In the genomic region with DNA sequence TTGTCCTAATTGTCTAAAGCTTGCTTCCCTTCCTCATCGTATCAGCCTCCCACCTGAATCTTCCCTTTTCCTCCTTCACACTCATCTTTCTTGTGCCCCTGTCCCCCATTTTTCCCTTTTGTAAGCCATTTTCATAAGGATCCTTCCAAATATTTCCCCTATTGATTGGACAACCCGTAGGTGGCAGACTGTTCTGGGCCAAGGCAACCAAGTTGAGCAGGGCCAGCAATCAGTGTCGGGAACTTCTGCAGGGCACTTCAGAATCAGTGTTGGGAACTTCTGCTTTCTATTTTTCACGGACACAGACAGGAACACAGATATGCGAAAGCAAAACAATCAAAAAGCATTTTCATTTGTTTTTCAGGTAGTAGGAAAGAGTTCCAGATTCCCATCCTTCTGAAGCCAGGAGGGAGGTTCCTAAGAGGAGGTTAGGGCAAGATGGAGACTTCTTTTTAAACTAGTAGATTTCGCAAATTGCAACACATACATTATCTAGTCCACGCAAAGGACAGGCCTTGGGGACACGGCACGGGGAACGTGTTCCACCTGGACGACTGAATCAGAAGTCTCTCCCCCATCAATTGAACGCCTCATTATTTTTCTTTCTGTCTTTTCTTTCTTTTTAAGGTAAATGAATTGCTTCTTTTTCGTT, we compare ENCODE assay signal across 8 cellular contexts. TPM values are rescaled to one million over a fixed set of nuclear protein-coding genes. Genes with fewer than 3 reads are reported as not detected.
DNase-seq lines count a peak whose midpoint lies in the region; ATAC-seq and TF ChIP-seq lines count a peak whose summit lies in the region.

No MANE protein-coding gene starts in this region.

- no peak for ATAC-seq in WTC11
- ATAC-seq in natural killer cell treated with Interleukin-12 subunit alpha and Interleukin-12 subunit beta and Interleukin-15 and Interleukin-18, amount 100 ng/mL, for 72 hours, result no peak
- ATAC-seq in HG03135 (IDR thresholded peaks at IDR 0.05; ENCODE audit: unreplicated experiment), result no peak

- POLR2A ChIA-PET in WTC11 (lab: Charles Lee), result no interaction called here

- no peaks in the 10 kb centered on the region for H3K27me3 Mint-ChIP-seq in WTC11 (ENCODE audit: low read depth)
- H3K27me3 Mint-ChIP-seq in natural killer cell treated with Interleukin-12 subunit alpha and Interleukin-12 subunit beta and Interleukin-15 and Interleukin-18, amount 100 ng/mL, for 72 hours, result peaks cover 10 to 13% of the 10 kb centered on the region in 2 donors

- CTCF ChIA-PET in WTC11 (lab: Charles Lee), result interaction anchor here (0.9 to 1.3 kb wide), 4 partner anchors 76 to 501 kb away, joined by 3 to 4 read pairs (median 4); a partner anchor contains a TSS

- peaks cover 51% of the 10 kb centered on the region for H3K4me1 Mint-ChIP-seq in WTC11
- H3K4me1 Mint-ChIP-seq in natural killer cell treated with Interleukin-12 subunit alpha and Interleukin-12 subunit beta and Interleukin-15 and Interleukin-18, amount 100 ng/mL, for 72 hours (ENCODE audit: low read depth in 2 of 2), result peaks cover 19 to 35% of the 10 kb centered on the region in 2 donors

- peak overlapping the region; percentile 81 for H3K4me3 Mint-ChIP-seq in WTC11
- H3K4me3 Mint-ChIP-seq in natural killer cell treated with Interleukin-12 subunit alpha and Interleukin-12 subunit beta and Interleukin-15 and Interleukin-18, amount 100 ng/mL, for 72 hours, result peak overlapping the region; percentile 94

- no peak for TF ChIP-seq CTCF in WTC11 (IDR thresholded peaks at IDR 0.05)

- DNase-seq in NCI-H524 (lab: John Stamatoyannopoulos, UW) (peak; percentile 19 to 56), NCI-H524 treated with DMSO at 0.1 percent for 48 hours (lab: John Stamatoyannopoulos, UW) (no peak), LHCN-M2 (ENCODE audit: low read depth) (peak; percentile 72), WTC11 (ENCODE audit: low spot score) (no peak), fibroblast of the conjunctiva (ENCODE audit: low read depth) (peak; percentile 60)
- no peak for DNase-seq in natural killer cell treated with Interleukin-12 subunit alpha and Interleukin-12 subunit beta and Interleukin-15 and Interleukin-18, amount 100 ng/mL, for 72 hours (ENCODE audit: low spot score)
- DNase-seq in activated CD4-positive, alpha-beta T cell treated with anti-CD3 and anti-CD28 coated beads for 48 hours, result no peak

- peaks cover 5% of the 10 kb centered on the region; the same call in 1 of the 2 replicates for H3K36me3 Mint-ChIP-seq in WTC11
- no peaks in the 10 kb centered on the region for H3K36me3 Mint-ChIP-seq in natural killer cell treated with Interleukin-12 subunit alpha and Interleukin-12 subunit beta and Interleukin-15 and Interleukin-18, amount 100 ng/mL, for 72 hours

- peak overlapping the region; percentile 12 for H3K27ac Mint-ChIP-seq in WTC11
- H3K27ac Mint-ChIP-seq in natural killer cell treated with Interleukin-12 subunit alpha and Interleukin-12 subunit beta and Interleukin-15 and Interleukin-18, amount 100 ng/mL, for 72 hours, result peak overlapping the region; percentile 59 to 83

- no peaks in the 10 kb centered on the region for H3K9me3 Mint-ChIP-seq in WTC11
- H3K9me3 Mint-ChIP-seq in natural killer cell treated with Interleukin-12 subunit alpha and Interleukin-12 subunit beta and Interleukin-15 and Interleukin-18, amount 100 ng/mL, for 72 hours, result no peaks in the 10 kb centered on the region

TF ChIP-seq in WTC11, 78 proteins besides CTCF, POLR2A, EP300 and RAD21:
- TF ChIP-seq SMAD3 (CRISPR knock-in tag; IDR thresholded peaks at IDR 0.05; ENCODE audit: borderline replicate concordance) (no peak), KAT7 (CRISPR knock-in tag; IDR thresholded peaks at IDR 0.05; ENCODE audit: borderline replicate concordance) (no peak)

RNA-seq across cellular contexts. Expression of a gene that starts 0.7 kb away (rescaled TPM):
- total RNA-seq in LHCN-M2 (2014; rRNA removed) (55.5 and 63.3 TPM in 2 replicates), WTC11 (2021) (71.7 to 74.1 TPM (median 72.3 TPM) in 3 replicates)
- polyA plus RNA-seq in LHCN-M2 (2012), result 59.4 TPM
- total RNA-seq in natural killer cell treated with Interleukin-12 subunit alpha and Interleukin-12 subunit beta and Interleukin-15 and Interleukin-18, amount 100 ng/mL, for 72 hours, result 10 to 100 TPM; 15.3 to 25.6 TPM

Comparison
In these comparisons a context has a peak if more than half of its experiments do, and no peak if none do; other contexts are left out.
1. DNase-seq: peak in NCI-H524 (2 of 2), LHCN-M2 (single experiment) and fibroblast of the conjunctiva (single experiment); none in NCI-H524 treated with DMSO at 0.1 percent for 48 hours (single experiment), WTC11 (single experiment), natural killer cell treated with Interleukin-12 subunit alpha and Interleukin-12 subunit beta and Interleukin-15 and Interleukin-18, amount 100 ng/mL, for 72 hours (single experiment) and activated CD4-positive, alpha-beta T cell treated with anti-CD3 and anti-CD28 coated beads for 48 hours (single experiment).